Comparison of ENCODE assay signal across 11 cellular contexts in the genomic region with DNA sequence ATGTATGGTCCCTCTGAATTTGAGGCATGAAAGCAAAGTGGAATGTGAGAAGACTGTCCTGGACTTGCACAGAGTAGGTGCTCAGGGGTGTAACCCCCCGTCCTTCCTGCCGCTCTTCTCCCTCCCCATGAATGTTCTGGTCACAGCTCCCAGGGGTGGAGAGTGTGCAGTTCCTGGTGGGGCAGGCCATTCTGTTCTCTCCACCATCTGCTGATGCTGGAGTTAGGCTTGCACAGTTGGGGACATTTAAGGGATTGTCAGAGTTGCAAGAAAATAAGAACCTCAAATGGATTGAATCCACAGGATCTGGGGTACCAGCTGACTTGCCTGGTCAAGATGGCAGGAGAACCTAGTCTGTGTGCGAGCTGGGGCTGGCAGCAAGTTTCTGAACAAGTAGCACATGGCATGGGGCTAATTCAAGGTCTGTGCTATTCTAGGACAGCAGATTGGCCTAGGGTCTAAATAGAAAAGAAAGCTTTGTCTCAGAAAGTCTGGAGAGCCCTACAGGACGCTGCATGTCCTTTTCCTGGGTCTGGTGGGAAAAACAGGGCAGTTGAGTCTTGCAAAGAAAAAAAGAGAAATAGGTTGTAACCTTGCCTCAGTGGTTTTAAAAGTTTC.
A peak's percentile ranks its signal among the peaks of the same experiment; 100 is the strongest.
DNase-seq lines count a peak whose midpoint lies in the region; ATAC-seq and TF ChIP-seq lines count a peak whose summit lies in the region.
"Had no signal": no experiment of that assay in that cellular context is flagged by ENCODE, and none has a peak within 500 bp of the region (broad histone marks: within the 10 kb centered on the region; RNA-seq: fewer than 3 reads in every experiment).

No MANE protein-coding gene starts in this region.

- TF ChIP-seq CTCF in breast epithelium (IDR thresholded peaks at IDR 0.05) (no peak), smooth muscle cell (IDR thresholded peaks at IDR 0.05; ENCODE audit: borderline replicate concordance, insufficient read depth, poor library complexity, severe bottlenecking) (no peak)

- H3K36me3 ChIP-seq in breast epithelium (no peaks in the 10 kb centered on the region), smooth muscle cell (ENCODE audit: low read depth) (peaks cover 5% of the 10 kb centered on the region)
- H3K36me3 ChIP-seq: BLaER1 had no signal

- peak overlapping the region; percentile 81 to 93 for H3K27ac ChIP-seq in breast epithelium
- peak overlapping the region; percentile 43 for H3K27ac ChIP-seq in smooth muscle cell (ENCODE audit: low read depth)
- H3K27ac ChIP-seq: BLaER1, SK-N-MC had no signal

- TF ChIP-seq POLR2A in breast epithelium (IDR thresholded peaks at IDR 0.05), result no peak

- no peak overlapping the region for H3K9ac ChIP-seq in smooth muscle cell (ENCODE audit: low read depth)
- H3K9ac ChIP-seq: BLaER1 had no signal

- peaks cover 4 to 24% of the 10 kb centered on the region in 2 donors for H3K4me1 ChIP-seq in breast epithelium
- peaks cover 12% of the 10 kb centered on the region for H3K4me1 ChIP-seq in smooth muscle cell (ENCODE audit: low read depth)
- H3K4me1 ChIP-seq: BLaER1 had no signal

- H4K20me1 ChIP-seq in smooth muscle cell (ENCODE audit: low read depth), result peaks cover 13% of the 10 kb centered on the region
- H4K20me1 ChIP-seq: BLaER1 had no signal

- WGBS in smooth muscle cell (ENCODE audit: low lambda C conversion rate), result 94% methylated on average over 4 of the region's 4 CpGs

- H3K79me2 ChIP-seq in smooth muscle cell (ENCODE audit: low read depth), result peaks cover 54% of the 10 kb centered on the region

- ATAC-seq in left lobe of liver (peak; percentile 16), GM18858 (IDR thresholded peaks at IDR 0.05; ENCODE audit: unreplicated experiment) (no peak), HG03280 (IDR thresholded peaks at IDR 0.05; ENCODE audit: unreplicated experiment) (no peak), GM21390 (IDR thresholded peaks at IDR 0.05; ENCODE audit: unreplicated experiment) (no peak)

- intact Hi-C loops in breast epithelium (cut with DNase I; ENCODE audit: low total_unique reads), result no loop called here

- H3K4me2 ChIP-seq in smooth muscle cell, result peak overlapping the region; percentile 39
- H3K4me2 ChIP-seq: BLaER1 had no signal

- H3K9me3 ChIP-seq in breast epithelium (no peaks in the 10 kb centered on the region), smooth muscle cell (replicated peaks; ENCODE audit: low read depth) (no peaks in the 10 kb centered on the region)
- H3K9me3 ChIP-seq: BLaER1 had no signal

- H3K4me3 ChIP-seq in breast epithelium, result no peak overlapping the region
- H3K4me3 ChIP-seq in smooth muscle cell, result no peak overlapping the region
- H3K4me3 ChIP-seq: BLaER1, SK-N-MC had no signal

- H3K27me3 ChIP-seq in breast epithelium (no peaks in the 10 kb centered on the region), smooth muscle cell (ENCODE audit: low read depth) (no peaks in the 10 kb centered on the region)
- H3K27me3 ChIP-seq: BLaER1 had no signal

- peaks cover 16% of the 10 kb centered on the region for H3F3A ChIP-seq in smooth muscle cell (ENCODE audit: low read depth)

- DNase-seq in DMS53 (lab: John Stamatoyannopoulos, UW), result peak; percentile 66
- DNase-seq in breast epithelium (ENCODE audit: low spot score in 2 of 2), result no peak
- no peak for DNase-seq in left lobe of liver (ENCODE audit: low spot score)
- no peak for DNase-seq in smooth muscle cell (lab: John Stamatoyannopoulos, UW; ENCODE audit: unreplicated experiment)
- no peak for DNase-seq in activated T-cell treated with anti-CD3 and anti-CD28 coated beads, Interleukin-2, amount 50 U/mL, for 1 hour
- DNase-seq: activated CD4-positive, alpha-beta T cell treated with anti-CD3 and anti-CD28 coated beads, Interleukin-2, amount 50 U/mL, for 1 hour had no signal

- H2AFZ ChIP-seq in smooth muscle cell (ENCODE audit: low read depth), result no peak overlapping the region
